8 cellular contexts compared by ENCODE assay signal in genomic region chr19:41226053-41226873, GRCh38. TPM values are rescaled to one million over a fixed set of nuclear protein-coding genes. Genes with fewer than 3 reads are reported as not detected.
A peak's percentile ranks its signal among the peaks of the same experiment; 100 is the strongest.
DNase-seq lines count a peak whose midpoint lies in the region; ATAC-seq and TF ChIP-seq lines count a peak whose summit lies in the region.

No MANE protein-coding gene starts in this region.

- peaks cover 0 to 3% of the 10 kb centered on the region in 2 donors for H3K36me3 Mint-ChIP-seq in activated T-cell treated with anti-CD3 and anti-CD28 coated beads, Interleukin-2, amount 50 U/mL, for 72 hours (ENCODE audit: insufficient read depth in 2 of 2)
- H3K36me3 Mint-ChIP-seq in stimulated activated naive CD8-positive, alpha-beta T cell treated with anti-CD3 and anti-CD28 coated beads, Interleukin-15, Interleukin-2, amounts not matched to agents 100 ng/mL and 50 ng/mL, for 24 hours (ENCODE audit: low read depth) = no peaks in the 10 kb centered on the region

- peaks cover 40% of the 10 kb centered on the region for H3K4me1 Mint-ChIP-seq in activated T-cell treated with anti-CD3 and anti-CD28 coated beads, Interleukin-2, amount 50 U/mL, for 72 hours (ENCODE audit: low read depth)
- peaks cover 43% of the 10 kb centered on the region for H3K4me1 Mint-ChIP-seq in stimulated activated naive CD8-positive, alpha-beta T cell treated with anti-CD3 and anti-CD28 coated beads, Interleukin-15, Interleukin-2, amounts not matched to agents 100 ng/mL and 50 ng/mL, for 24 hours (ENCODE audit: low read depth)

- H3K9me3 Mint-ChIP-seq in activated T-cell treated with anti-CD3 and anti-CD28 coated beads, Interleukin-2, amount 50 U/mL, for 72 hours = no peaks in the 10 kb centered on the region
- no peaks in the 10 kb centered on the region for H3K9me3 Mint-ChIP-seq in stimulated activated naive CD8-positive, alpha-beta T cell treated with anti-CD3 and anti-CD28 coated beads, Interleukin-15, Interleukin-2, amounts not matched to agents 100 ng/mL and 50 ng/mL, for 24 hours

- POLR2A ChIA-PET in AG04449 (lab: Yijun Ruan, JAX) = interaction anchor here (0.6 to 4.0 kb wide), 9 partner anchors 10 to 138 kb away, joined by 3 to 28 read pairs (median 3); partner anchors contain the start of genes B9D2 and HNRNPUL1

- no peak overlapping the region for H3K27ac Mint-ChIP-seq in activated T-cell treated with anti-CD3 and anti-CD28 coated beads, Interleukin-2, amount 50 U/mL, for 72 hours
- H3K27ac Mint-ChIP-seq in stimulated activated naive CD8-positive, alpha-beta T cell treated with anti-CD3 and anti-CD28 coated beads, Interleukin-15, Interleukin-2, amounts not matched to agents 100 ng/mL and 50 ng/mL, for 24 hours = peak overlapping the region; percentile 95

- H3K4me3 Mint-ChIP-seq in activated T-cell treated with anti-CD3 and anti-CD28 coated beads, Interleukin-2, amount 50 U/mL, for 72 hours = peak overlapping the region; percentile 83 to 87
- H3K4me3 Mint-ChIP-seq in stimulated activated naive CD8-positive, alpha-beta T cell treated with anti-CD3 and anti-CD28 coated beads, Interleukin-15, Interleukin-2, amounts not matched to agents 100 ng/mL and 50 ng/mL, for 24 hours = peak overlapping the region; percentile 87

- H3K4me3 ChIP-seq in AG04449 (ENCODE audit: low read depth, low read length) = peak overlapping the region; percentile 47

- DNase-seq in AG04449 (ENCODE audit: low read depth, low spot score) (no peak), M059J (ENCODE audit: low read depth) (peak; percentile 93), fibroblast of gingiva (ENCODE audit: low read depth) (peak; percentile 89), myocyte (ENCODE audit: low read depth) (peak; percentile 86), DMS79 (lab: John Stamatoyannopoulos, UW) (no peak), NCI-H524 (lab: John Stamatoyannopoulos, UW) (no peak)
- peak; percentile 45 to 62 for DNase-seq in activated T-cell treated with anti-CD3 and anti-CD28 coated beads, Interleukin-2, amount 50 U/mL, for 72 hours

- ATAC-seq in activated T-cell treated with anti-CD3 and anti-CD28 coated beads, Interleukin-2, amount 50 U/mL, for 72 hours (replicated peaks in 1 of 2) = peak; percentile 23 to 38

- CTCF ChIA-PET in AG04449 (lab: Yijun Ruan, JAX) = interaction anchor here (0.7 to 4.3 kb wide), 5 partner anchors 23 to 75 kb away, joined by 3 to 24 read pairs (median 3); partner anchors contain the start of gene HNRNPUL1

- peaks cover 11% of the 10 kb centered on the region for H3K27me3 Mint-ChIP-seq in activated T-cell treated with anti-CD3 and anti-CD28 coated beads, Interleukin-2, amount 50 U/mL, for 72 hours (ENCODE audit: low read depth)
- peaks cover 16% of the 10 kb centered on the region for H3K27me3 Mint-ChIP-seq in stimulated activated naive CD8-positive, alpha-beta T cell treated with anti-CD3 and anti-CD28 coated beads, Interleukin-15, Interleukin-2, amounts not matched to agents 100 ng/mL and 50 ng/mL, for 24 hours

- TF ChIP-seq CTCF in AG04449 (IDR thresholded peaks at IDR 0.05; ENCODE audit: insufficient read depth, low read length, missing control alignments) = no peak

RNA-seq across cellular contexts. Expression of gene AXL, which starts 7.2 kb away (rescaled TPM):
- 237 and 362 TPM in 2 replicates for total RNA-seq in M059J (2014; rRNA removed; shearing (Covaris generic))
- total RNA-seq in activated T-cell treated with anti-CD3 and anti-CD28 coated beads, Interleukin-2, amount 50 U/mL, for 72 hours = under 1 TPM; 0.17 to 0.44 TPM
- 24.8 and 27.0 TPM in 2 replicates for total RNA-seq in myocyte
- 71.0 TPM for polyA plus RNA-seq in myocyte (2012)

RNA-seq across cellular contexts. Expression of gene CYP2S1, which starts 33.2 kb away (rescaled TPM):
- total RNA-seq in M059J (2014; rRNA removed; shearing (Covaris generic)) = 5.6 and 7.3 TPM in 2 replicates
- total RNA-seq in activated T-cell treated with anti-CD3 and anti-CD28 coated beads, Interleukin-2, amount 50 U/mL, for 72 hours = 1 to 10 TPM in 1 of 2 donors, under 1 TPM in 1; 0.35 to 1.2 TPM
- not detected in 2 replicates for total RNA-seq in myocyte
- not detected for polyA plus RNA-seq in myocyte (2012)

RNA-seq across cellular contexts. Expression of gene HNRNPUL1, which starts 37.9 kb away (rescaled TPM):
- total RNA-seq in M059J (2014; rRNA removed; shearing (Covaris generic)) = 94.9 and 143 TPM in 2 replicates
- 100 to 1,000 TPM; 276 to 351 TPM for total RNA-seq in activated T-cell treated with anti-CD3 and anti-CD28 coated beads, Interleukin-2, amount 50 U/mL, for 72 hours
- 78.6 and 81.4 TPM in 2 replicates for total RNA-seq in myocyte
- 112 TPM for polyA plus RNA-seq in myocyte (2012)

Comparison
In these comparisons a context has a peak if more than half of its experiments do, and no peak if none do; other contexts are left out.
1. DNase-seq: peak in M059J (single experiment), activated T-cell treated with anti-CD3 and anti-CD28 coated beads, Interleukin-2, amount 50 U/mL, for 72 hours (2 of 2), fibroblast of gingiva (single experiment) and myocyte (single experiment); none in AG04449 (single experiment), DMS79 (single experiment) and NCI-H524 (0 of 2).
2. RNA of gene AXL, which starts 7.2 kb away (total RNA-seq): 237 to 362 TPM in M059J and 24.8 to 27.0 TPM in myocyte; 0.17 to 0.44 TPM in activated T-cell treated with anti-CD3 and anti-CD28 coated beads, Interleukin-2, amount 50 U/mL, for 72 hours; every median in the first group is over 10 times any median in the second.